ENCODE assay signal across 8 cellular contexts in genomic region chr18:79988925-79989361, GRCh38. TPM values are rescaled to one million over a fixed set of nuclear protein-coding genes. Genes with fewer than 3 reads are reported as not detected.
A peak's percentile ranks its signal among the peaks of the same experiment; 100 is the strongest.
DNase-seq lines count a peak whose midpoint lies in the region; ATAC-seq, FAIRE-seq and TF ChIP-seq lines count a peak whose summit lies in the region.

No MANE protein-coding gene starts in this region.

- 8 to 34% (median 22%) methylated on average over 15 of the region's 15 CpGs for WGBS in stomach, 5 donors

- TF ChIP-seq CTCF in astrocyte of the spinal cord (IDR thresholded peaks at IDR 0.05; ENCODE audit: low read depth, low read length) (no peak), kidney (IDR thresholded peaks at IDR 0.05; ENCODE audit: borderline replicate concordance, extremely low read depth, insufficient read depth) (no peak), stomach (IDR thresholded peaks at IDR 0.05) (peak in 1 of 7 experiments; percentile 3)

- no peak for TF ChIP-seq EP300 in stomach (IDR thresholded peaks at IDR 0.05)

- FAIRE-seq in kidney (lab: Jason Lieb, UNC) (no peak), GM12892 (lab: Jason Lieb, UNC) (no peak)

- peak overlapping the region; percentile 85 to 95 (median 92) for H3K27ac ChIP-seq in BLaER1 treated with 17β-estradiol and CSF1 and Interleukin-3, amounts not matched to agents 10 nM and 100 nM
- H3K27ac ChIP-seq in kidney (ENCODE audit: low read depth in 2 of 2, low read length in 2 of 2) (peak overlapping the region; percentile 96 to 97), stomach (peak overlapping the region; percentile 89 to 98 (median 95))

- H3K36me3 ChIP-seq in BLaER1 treated with 17β-estradiol and CSF1 and Interleukin-3, amounts not matched to agents 10 nM and 100 nM, result peaks cover 21 to 30% (median 28%) of the 10 kb centered on the region in 11 experiments
- H3K36me3 ChIP-seq in kidney (ENCODE audit: control insufficient read depth in 1 of 2, insufficient read depth in 2 of 2, low read length in 2 of 2) (no peaks in the 10 kb centered on the region), stomach (peaks cover 7 to 19% (median 17%) of the 10 kb centered on the region in 4 donors)

- H3K27me3 ChIP-seq in BLaER1 treated with 17β-estradiol and CSF1 and Interleukin-3, amounts not matched to agents 10 nM and 100 nM, result no peaks in the 10 kb centered on the region
- no peaks in the 10 kb centered on the region for H3K27me3 ChIP-seq in stomach

- TF ChIP-seq POLR2A in stomach (IDR thresholded peaks at IDR 0.05) (no peak), GM12892 (IDR thresholded peaks at IDR 0.05; ENCODE audit: low read depth, low read length) (no peak)

- no peaks in the 10 kb centered on the region for H3K9me3 ChIP-seq in BLaER1 treated with 17β-estradiol and CSF1 and Interleukin-3, amounts not matched to agents 10 nM and 100 nM (replicated peaks in 1 of 11)
- H3K9me3 ChIP-seq in kidney (ENCODE audit: control insufficient read depth in 1 of 2, low read length in 2 of 2) (no peaks in the 10 kb centered on the region), stomach (no peaks in the 10 kb centered on the region)

- peak overlapping the region; percentile 87 to 96 (median 94) for H3K9ac ChIP-seq in BLaER1 treated with 17β-estradiol and CSF1 and Interleukin-3, amounts not matched to agents 10 nM and 100 nM
- H3K9ac ChIP-seq in kidney (ENCODE audit: low read length in 2 of 2), result peak overlapping the region; percentile 16 to 85

- in situ Hi-C loops in KBM-7 (cut with MboI; ENCODE audit: low pct_unique_long_range_greater_than_20kb, low sequenced_read_pairs), result no loop called here
- in situ Hi-C loops in astrocyte of the spinal cord (cut with HindIII; ENCODE audit: low sequenced_read_pairs), result no loop called here

- H3K4me3 ChIP-seq in BLaER1 treated with 17β-estradiol and CSF1 and Interleukin-3, amounts not matched to agents 10 nM and 100 nM, result peak overlapping the region; percentile 69 to 94 (median 84)
- H3K4me3 ChIP-seq in astrocyte of the spinal cord (ENCODE audit: low read depth, low read length) (peak overlapping the region; percentile 84), kidney (ENCODE audit: low read length in 2 of 2) (peak overlapping the region; percentile 87 to 88), stomach (peak overlapping the region; percentile 71 to 93 (median 84))

- ATAC-seq in GM19025 (IDR thresholded peaks at IDR 0.05; ENCODE audit: low read depth, unreplicated experiment) (peak; percentile 3), GM18858 (IDR thresholded peaks at IDR 0.05; ENCODE audit: unreplicated experiment) (no peak)

- DNase-seq in KBM-7, result peak; percentile 52
- peak; percentile 60 for DNase-seq in astrocyte of the spinal cord (ENCODE audit: low read depth, low spot score)
- no peak for DNase-seq in kidney
- peak; percentile 40 for DNase-seq in stomach
- DNase-seq in GM12892 (ENCODE audit: insufficient read length), result no peak

- H3K4me2 ChIP-seq in BLaER1 treated with 17β-estradiol and CSF1 and Interleukin-3, amounts not matched to agents 10 nM and 100 nM, result peak overlapping the region; percentile 86 to 99 (median 92)

- intact Hi-C loops in kidney (cut with DNase I), result no loop called here
- intact Hi-C loops in stomach (cut with DNase I; ENCODE audit: low total_unique reads), result no loop called here

- peaks cover 37 to 43% (median 39%) of the 10 kb centered on the region in 11 experiments; a peak in 21 of 22 replicates for H4K20me1 ChIP-seq in BLaER1 treated with 17β-estradiol and CSF1 and Interleukin-3, amounts not matched to agents 10 nM and 100 nM

- peaks cover 23 to 45% (median 27%) of the 10 kb centered on the region in 10 experiments for H3K4me1 ChIP-seq in BLaER1 treated with 17β-estradiol and CSF1 and Interleukin-3, amounts not matched to agents 10 nM and 100 nM
- H3K4me1 ChIP-seq in kidney (ENCODE audit: control insufficient read depth in 1 of 2, insufficient read depth in 1 of 2, low read depth in 1 of 2, low read length in 2 of 2) (peaks cover 0 to 7% of the 10 kb centered on the region in 2 donors), stomach (peaks cover 13 to 42% (median 27%) of the 10 kb centered on the region in 4 donors)

RNA-seq across cellular contexts. Expression of gene TXNL4A, which starts 0.6 kb away (rescaled TPM):
- 76.7 TPM for total RNA-seq in kidney
- polyA plus RNA-seq in kidney (ENCODE audit: insufficient read depth, low read depth, low replicate concordance), result 178 TPM
- 100 to 1,000 TPM in 1 of 5 donors, 10 to 100 TPM in 4; 12.9 to 146 (median 16.8) TPM for total RNA-seq in stomach
- 100 to 1,000 TPM in 1 of 3 donors, 10 to 100 TPM in 2; 81.7 to 110 (median 97.0) TPM for polyA plus RNA-seq in stomach
- 82.7 TPM for polyA plus RNA-seq in GM12892 (2012; ENCODE audit: missing spikeins)

RNA-seq across cellular contexts. Expression of gene HSBP1L1, which starts 24.5 kb away (rescaled TPM):
- total RNA-seq in kidney (26.0 TPM), stomach (10 to 100 TPM in 4 of 5 donors, 1 to 10 TPM in 1; 4.1 to 42.6 (median 23.8) TPM)
- polyA plus RNA-seq in kidney (ENCODE audit: insufficient read depth, low read depth, low replicate concordance) (43.6 TPM), stomach (10 to 100 TPM; 51.6 to 62.3 (median 58.7) TPM)
- 8.9 TPM for polyA plus RNA-seq in GM12892 (2012; ENCODE audit: missing spikeins)

RNA-seq across cellular contexts. Expression of gene SLC66A2, which starts 37.5 kb away (rescaled TPM):
- total RNA-seq in kidney (45.5 TPM), stomach (100 to 1,000 TPM in 1 of 5 donors, 10 to 100 TPM in 4; 18.1 to 148 (median 25.5) TPM)
- polyA plus RNA-seq in kidney (ENCODE audit: insufficient read depth, low read depth, low replicate concordance) (41.9 TPM), stomach (10 to 100 TPM; 19.1 to 31.1 (median 20.0) TPM)
- 20.1 TPM for polyA plus RNA-seq in GM12892 (2012; ENCODE audit: missing spikeins)

RNA-seq across cellular contexts. Expression of gene RBFA, which starts 45.3 kb away (rescaled TPM):
- total RNA-seq in kidney, result 21.4 TPM
- polyA plus RNA-seq in kidney (ENCODE audit: insufficient read depth, low read depth, low replicate concordance), result 17.7 TPM
- 10 to 100 TPM; 12.8 to 58.8 (median 31.8) TPM for total RNA-seq in stomach
- polyA plus RNA-seq in stomach, result 10 to 100 TPM; 15.3 to 18.9 (median 16.6) TPM
- polyA plus RNA-seq in GM12892 (2012; ENCODE audit: missing spikeins), result 33.5 TPM

Comparison
In these comparisons a context has a peak if more than half of its experiments do, and no peak if none do; other contexts are left out.
1. DNase-seq: peak in KBM-7 (single experiment), astrocyte of the spinal cord (single experiment) and stomach (single experiment); none in kidney (single experiment) and GM12892 (single experiment).
2. Peak in every context shown above with its lines, with median percentiles within 50 percentile points of each other: H3K27ac ChIP-seq and H3K4me3 ChIP-seq.